Comparison of ENCODE assay signal across 13 cellular contexts in the genomic region with DNA sequence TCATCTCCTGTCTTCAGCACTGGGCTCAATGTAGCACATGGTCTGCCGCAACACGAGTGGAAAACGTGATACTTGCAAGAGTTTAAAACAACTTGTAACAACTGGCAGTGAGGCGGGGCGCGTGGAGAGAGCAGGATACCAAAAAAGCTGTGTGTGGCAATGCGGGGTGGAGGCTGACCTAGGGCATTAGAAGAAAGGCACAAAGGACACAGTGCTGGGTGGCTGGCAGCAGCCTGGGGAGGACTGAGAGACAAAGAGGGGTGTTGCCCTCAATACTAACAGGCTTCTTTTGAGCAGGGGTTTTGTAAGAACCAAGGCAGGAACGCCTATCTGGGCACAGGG. TPM values are rescaled to one million over a fixed set of nuclear protein-coding genes. Genes with fewer than 3 reads are reported as not detected.
DNase-seq lines count a peak whose midpoint lies in the region; ATAC-seq and TF ChIP-seq lines count a peak whose summit lies in the region.
"Had no signal": no experiment of that assay in that cellular context is flagged by ENCODE, and none has a peak within 500 bp of the region (broad histone marks: within the 10 kb centered on the region; RNA-seq: fewer than 3 reads in every experiment).

No MANE protein-coding gene starts in this region.

- intact Hi-C loops in activated CD4-positive, alpha-beta T cell treated with anti-CD3 and anti-CD28 coated beads for 36 hours (cut with DNase I, micrococcal nuclease), result loop anchor here in 1 of 2 experiments (5.0 kb wide), 1 partner anchor 323 kb away; the partner anchor contains the start of gene MCUR1
- intact Hi-C loops in esophagus squamous epithelium (cut with DNase I), result no loop called here
- intact Hi-C loops in psoas muscle (cut with DNase I), result loop anchor here (5.0 kb wide), 3 partner anchors 33 to 152 kb away; no protein-coding TSS in a partner anchor

- WGBS in esophagus squamous epithelium, 2 donors, result 52 to 80% methylated on average over 1 to 8 of the region's 8 CpGs
- WGBS in psoas muscle, 3 donors, result 64 to 82% (median 69%) methylated on average over 8 of the region's 8 CpGs

- TF ChIP-seq CTCF in esophagus squamous epithelium (IDR thresholded peaks at IDR 0.05) (no peak), psoas muscle (IDR thresholded peaks at IDR 0.05) (no peak)

- peak overlapping the region; percentile 83 for H3K4me3 Mint-ChIP-seq in activated CD4-positive, alpha-beta T cell treated with anti-CD3 and anti-CD28 coated beads for 36 hours
- H3K4me3 Mint-ChIP-seq in T-cell, result peak overlapping the region; percentile 85 to 94 (median 89)

- no peaks in the 10 kb centered on the region for H3K27me3 ChIP-seq in esophagus squamous epithelium
- no peaks in the 10 kb centered on the region for H3K27me3 ChIP-seq in psoas muscle (ENCODE audit: insufficient read depth in 3 of 3, low read length in 2 of 3)
- H3K27me3 ChIP-seq in MG63, result peaks cover 9% of the 10 kb centered on the region
- H3K27me3 ChIP-seq: tibial artery had no signal

- CTCF ChIA-PET in activated CD4-positive, alpha-beta T cell treated with anti-CD3 and anti-CD28 coated beads for 36 hours (lab: Charles Lee), result no interaction called here
- CTCF ChIA-PET in T-cell (lab: Charles Lee), result no interaction called here

- no peaks in the 10 kb centered on the region for H3K36me3 Mint-ChIP-seq in activated CD4-positive, alpha-beta T cell treated with anti-CD3 and anti-CD28 coated beads for 36 hours (ENCODE audit: low read depth)
- no peaks in the 10 kb centered on the region for H3K36me3 Mint-ChIP-seq in T-cell

- peaks cover 32% of the 10 kb centered on the region for H3K4me1 Mint-ChIP-seq in activated CD4-positive, alpha-beta T cell treated with anti-CD3 and anti-CD28 coated beads for 36 hours
- peaks cover 27 to 33% (median 30%) of the 10 kb centered on the region in 3 donors for H3K4me1 Mint-ChIP-seq in T-cell

- H3K27ac ChIP-seq in esophagus squamous epithelium, result peak overlapping the region; percentile 89 to 99 (median 95)
- H3K27ac ChIP-seq in psoas muscle, result peak overlapping the region; percentile 97
- H3K27ac ChIP-seq: cardiac muscle cell, epithelial cell of prostate had no signal

- H3K4me1 ChIP-seq in esophagus squamous epithelium (peaks cover 7 to 49% (median 11%) of the 10 kb centered on the region in 3 donors), psoas muscle (peaks cover 20% of the 10 kb centered on the region)

- H3K36me3 ChIP-seq in esophagus squamous epithelium (no peaks in the 10 kb centered on the region), psoas muscle (ENCODE audit: insufficient read depth in 1 of 2, low read depth in 1 of 2) (no peaks in the 10 kb centered on the region), MG63 (no peaks in the 10 kb centered on the region)
- H3K36me3 ChIP-seq: cardiac muscle cell, lower lobe of right lung, tibial artery had no signal

- no peak for TF ChIP-seq POLR2A in esophagus squamous epithelium (IDR thresholded peaks at IDR 0.05)

- no peak overlapping the region for H3K4me3 ChIP-seq in esophagus squamous epithelium
- H3K4me3 ChIP-seq in psoas muscle, result no peak overlapping the region
- no peak overlapping the region for H3K4me3 ChIP-seq in MG63

- no peak overlapping the region for H3K27ac Mint-ChIP-seq in activated CD4-positive, alpha-beta T cell treated with anti-CD3 and anti-CD28 coated beads for 36 hours
- no peak overlapping the region for H3K27ac Mint-ChIP-seq in T-cell

- no peaks in the 10 kb centered on the region for H3K9me3 Mint-ChIP-seq in activated CD4-positive, alpha-beta T cell treated with anti-CD3 and anti-CD28 coated beads for 36 hours (ENCODE audit: low read depth)
- H3K9me3 Mint-ChIP-seq in T-cell, result no peaks in the 10 kb centered on the region

- POLR2A ChIA-PET in activated CD4-positive, alpha-beta T cell treated with anti-CD3 and anti-CD28 coated beads for 36 hours (lab: Charles Lee), result no interaction called here
- POLR2A ChIA-PET in T-cell (lab: Charles Lee), result no interaction called here

- peaks cover 8% of the 10 kb centered on the region for H3K27me3 Mint-ChIP-seq in activated CD4-positive, alpha-beta T cell treated with anti-CD3 and anti-CD28 coated beads for 36 hours
- H3K27me3 Mint-ChIP-seq in T-cell, result peaks cover 5 to 12% of the 10 kb centered on the region in 2 donors

- H3K9me3 ChIP-seq in esophagus squamous epithelium (no peaks in the 10 kb centered on the region), psoas muscle (no peaks in the 10 kb centered on the region), MG63 (no peaks in the 10 kb centered on the region)
- H3K9me3 ChIP-seq: lower lobe of right lung, tibial artery had no signal

- DNase-seq in activated CD4-positive, alpha-beta T cell treated with anti-CD3 and anti-CD28 coated beads for 36 hours, result no peak
- DNase-seq in activated CD4-positive, alpha-beta T cell treated with anti-CD3 and anti-CD28 coated beads, Interleukin-2, amount 50 U/mL, for 4 hours, result no peak
- no peak for DNase-seq in T-cell
- no peak for DNase-seq in esophagus squamous epithelium (lab: John Stamatoyannopoulos, UW)
- peak; percentile 28 to 51 for DNase-seq in psoas muscle
- no peak for DNase-seq in inferior parietal cortex (ENCODE audit: extremely low spot score)
- no peak for DNase-seq in MG63
- no peak for DNase-seq in hippocampal formation (lab: John Stamatoyannopoulos, UW)
- DNase-seq: activated gamma-delta T cell had no signal

- no peak for ATAC-seq in activated CD4-positive, alpha-beta T cell treated with anti-CD3 and anti-CD28 coated beads for 36 hours
- no peak for ATAC-seq in T-cell (replicated peaks in 1 of 4)
- no peak for ATAC-seq in psoas muscle

RNA-seq across cellular contexts. Expression of gene GFOD1, which starts 1.5 kb away (rescaled TPM):
- total RNA-seq in activated CD4-positive, alpha-beta T cell treated with anti-CD3 and anti-CD28 coated beads for 36 hours, result 1 to 10 TPM; 4.2 to 5.8 TPM
- total RNA-seq in T-cell, result 1 to 10 TPM; 1.9 to 3.2 (median 2.3) TPM
- 10 to 100 TPM; 16.1 to 30.7 (median 22.9) TPM for total RNA-seq in esophagus squamous epithelium
- total RNA-seq in psoas muscle, result 10 to 100 TPM; 16.7 to 34.2 (median 23.9) TPM
- 10 to 100 TPM in 1 of 3 donors, 1 to 10 TPM in 2; 5.9 to 12.0 (median 8.3) TPM for polyA plus RNA-seq in psoas muscle
- total RNA-seq in MG63 (2014; rRNA removed; shearing (Covaris generic); ENCODE audit: low replicate concordance), result 0.72 and 1.3 TPM in 2 replicates

Comparison
In these comparisons a context has a peak if more than half of its experiments do, and no peak if none do; other contexts are left out.
1. DNase-seq: peak in psoas muscle (2 of 2); none in activated CD4-positive, alpha-beta T cell treated with anti-CD3 and anti-CD28 coated beads for 36 hours (single experiment), activated CD4-positive, alpha-beta T cell treated with anti-CD3 and anti-CD28 coated beads, Interleukin-2, amount 50 U/mL, for 4 hours (0 of 2), T-cell (0 of 34), esophagus squamous epithelium (single experiment), inferior parietal cortex (single experiment), MG63 (single experiment) and hippocampal formation (0 of 2).